In the genomic region with DNA sequence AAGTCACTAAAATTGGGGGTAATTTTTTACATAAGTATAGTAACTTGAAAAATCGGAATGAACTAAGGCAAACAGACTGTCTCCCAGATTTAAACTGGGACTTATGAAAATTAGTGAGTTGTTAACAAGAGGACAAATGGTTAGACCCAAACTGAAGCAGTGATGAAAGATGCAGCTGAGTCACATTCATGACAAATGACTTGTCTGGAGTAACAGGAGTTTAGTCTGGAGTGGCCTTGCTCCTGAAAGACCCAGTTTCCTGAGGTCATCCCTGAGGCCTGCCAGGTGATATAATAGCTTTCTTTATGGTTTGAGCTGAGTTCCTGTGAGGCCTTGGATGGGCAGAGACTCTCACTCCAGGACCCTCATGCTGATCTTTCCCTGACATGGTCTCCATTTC, we compare ENCODE assay signal across 19 cellular contexts. TPM values are rescaled to one million over a fixed set of nuclear protein-coding genes. Genes with fewer than 3 reads are reported as not detected.
DNase-seq lines count a peak whose midpoint lies in the region; ATAC-seq and TF ChIP-seq lines count a peak whose summit lies in the region.
"Had no signal": no experiment of that assay in that cellular context is flagged by ENCODE, and none has a peak within 500 bp of the region (broad histone marks: within the 10 kb centered on the region; RNA-seq: fewer than 3 reads in every experiment).

No MANE protein-coding gene starts in this region.

- TF ChIP-seq POLR2A in body of pancreas (IDR thresholded peaks at IDR 0.05), result no peak
- no peak for TF ChIP-seq POLR2A in transverse colon (IDR thresholded peaks at IDR 0.05)

- intact Hi-C loops in body of pancreas (cut with DNase I) (no loop called here), transverse colon (cut with DNase I; ENCODE audit: low total_unique reads) (no loop called here), left ventricle myocardium inferior (cut with micrococcal nuclease) (no loop called here)

- H3K27ac ChIP-seq in body of pancreas (no peak overlapping the region), transverse colon (no peak overlapping the region), left ventricle myocardium inferior (replicated peaks) (no peak overlapping the region)

- 89 to 90% methylated on average over 1 of the region's 1 CpG for WGBS in body of pancreas, 2 donors
- WGBS in transverse colon (ENCODE audit: low coverage in 1 of 2), 2 donors, result 93% methylated on average over 1 of the region's 1 CpG; no CpG with 5 or more reads in 1 of the 2 donors

- H3K9me3 ChIP-seq in body of pancreas (no peaks in the 10 kb centered on the region), transverse colon (no peaks in the 10 kb centered on the region), left ventricle myocardium inferior (replicated peaks) (peaks cover under 1% of the 10 kb centered on the region)

- no peak for TF ChIP-seq EP300 in transverse colon (IDR thresholded peaks at IDR 0.05; ENCODE audit: low read depth)

- H3K36me3 ChIP-seq in body of pancreas (replicated peaks in 1 of 2; ENCODE audit: insufficient read depth in 1 of 2, low read depth in 2 of 2) (no peaks in the 10 kb centered on the region), transverse colon (no peaks in the 10 kb centered on the region), left ventricle myocardium inferior (peaks cover 9% of the 10 kb centered on the region)

- H3K4me1 ChIP-seq in body of pancreas (no peaks in the 10 kb centered on the region), transverse colon (peaks cover 0 to 16% (median 3%) of the 10 kb centered on the region in 4 donors), left ventricle myocardium inferior (peaks cover 20% of the 10 kb centered on the region)

- H3K27me3 ChIP-seq in body of pancreas (no peaks in the 10 kb centered on the region), transverse colon (no peaks in the 10 kb centered on the region), left ventricle myocardium inferior (ENCODE audit: low read depth) (no peaks in the 10 kb centered on the region)

- no peak overlapping the region for H3K4me3 ChIP-seq in body of pancreas
- no peak overlapping the region for H3K4me3 ChIP-seq in transverse colon
- no peak overlapping the region for H3K4me3 ChIP-seq in left ventricle myocardium inferior

- ATAC-seq in body of pancreas, result no peak
- ATAC-seq: activated CD4-positive, CD25-positive, alpha-beta regulatory T cell treated with anti-CD3 and anti-CD28 coated beads, Interleukin-2, amount 50 U/mL, for 24 hours had no signal

- in situ Hi-C loops in transverse colon (cut with MboI; ENCODE audit: low pct_ligation_motif_present in 1 of 4, low pct_unique_long_range_greater_than_20kb in 1 of 4, low sequenced_read_pairs in 3 of 4), result loop anchor here in 1 of 4 donors (10.0 kb wide), 1 partner anchor 113 kb away; no protein-coding TSS in a partner anchor

- TF ChIP-seq CTCF in body of pancreas (IDR thresholded peaks at IDR 0.05) (no peak), transverse colon (IDR thresholded peaks at IDR 0.05) (no peak), left ventricle myocardium inferior (IDR thresholded peaks at IDR 0.05; ENCODE audit: borderline replicate concordance) (no peak)

- DNase-seq in AG08396 (ENCODE audit: low spot score) (peak; percentile 34), M059J (ENCODE audit: low read depth) (peak; percentile 47), dermis blood vessel endothelial cell (peak; percentile 21), kidney glomerular epithelial cell (lab: John Stamatoyannopoulos, UW) (peak; percentile 3), body of pancreas (no peak), NCI-H1105 (lab: John Stamatoyannopoulos, UW) (no peak), transverse colon (no peak), left ventricle myocardium inferior (no peak)
- DNase-seq: activated effector memory CD4-positive, alpha-beta T cell treated with Interleukin-2 at 50 U/mL for 16 hours; amniotic stem cell; COR-L47; endodermal cell; glutamatergic neuron; NCI-H187 treated with DMSO at 0.1 percent for 48 hours; NCI-H446 treated with DMSO at 0.1 percent for 48 hours; SHP77; stimulated activated naive CD4-positive, alpha-beta T cell treated with Interleukin-2 at 50 U/mL for 16 hours; T-helper 2 cell had no signal

RNA-seq across cellular contexts. Expression of gene CTDSPL, which starts 9.6 kb away (rescaled TPM):
- 9.5 and 18.3 TPM in 2 replicates for total RNA-seq in M059J (2014; rRNA removed; shearing (Covaris generic))
- 107 and 161 TPM in 2 replicates for total RNA-seq in dermis blood vessel endothelial cell
- total RNA-seq in body of pancreas, result 10 to 100 TPM; 23.6 to 25.4 TPM
- 100 to 1,000 TPM in 1 of 4 donors, 10 to 100 TPM in 3; 39.8 to 105 (median 56.2) TPM for total RNA-seq in transverse colon
- total RNA-seq in left ventricle myocardium inferior, result 56.3 TPM

Comparison
In these comparisons a context has a peak if more than half of its experiments do, and no peak if none do; other contexts are left out.
1. DNase-seq: peak in AG08396 (single experiment), M059J (single experiment), dermis blood vessel endothelial cell (single experiment) and kidney glomerular epithelial cell (single experiment); none in body of pancreas (0 of 4), NCI-H1105 (single experiment), transverse colon (single experiment) and left ventricle myocardium inferior (single experiment).